In the genomic region with DNA sequence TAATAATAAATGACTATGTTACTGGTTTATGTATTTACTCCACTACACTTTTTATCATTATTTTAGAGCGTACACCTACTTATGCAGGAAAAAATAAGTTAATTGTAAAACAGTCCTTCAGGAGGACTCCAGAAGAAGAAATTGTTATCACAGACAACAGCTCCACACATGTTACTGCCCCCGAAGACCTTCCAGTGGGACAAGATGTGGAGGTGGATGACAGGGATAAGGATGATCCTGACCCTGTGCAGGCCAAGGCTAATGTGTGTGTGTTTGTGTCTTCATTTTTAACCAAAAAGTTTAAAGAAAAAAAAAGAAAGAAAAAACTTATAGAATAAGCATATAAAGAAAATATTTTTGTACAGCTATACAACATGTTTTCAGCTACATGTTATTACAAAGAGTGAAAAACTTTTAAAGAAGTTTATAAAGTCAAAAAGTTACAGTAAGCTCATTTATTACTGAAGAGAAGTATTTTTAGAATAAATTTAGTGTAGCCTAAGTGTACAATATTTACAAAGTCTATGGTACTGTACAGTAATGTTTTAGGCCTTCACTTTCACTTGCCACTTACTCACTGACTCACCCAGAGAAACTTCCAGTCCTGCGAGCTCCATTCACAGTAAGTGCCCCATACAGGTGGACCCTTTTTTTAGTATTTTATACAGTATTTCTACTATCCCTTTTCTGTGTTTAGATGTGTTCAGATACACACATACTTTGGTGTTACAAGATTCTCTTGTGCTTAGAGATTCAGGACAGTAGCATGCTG, we compare ENCODE assay signal across 20 cellular contexts. TPM values are rescaled to one million over a fixed set of nuclear protein-coding genes. Genes with fewer than 3 reads are reported as not detected.
A peak's percentile ranks its signal among the peaks of the same experiment; 100 is the strongest.
DNase-seq lines count a peak whose midpoint lies in the region; ATAC-seq, FAIRE-seq and TF ChIP-seq lines count a peak whose summit lies in the region.
"Had no signal": no experiment of that assay in that cellular context is flagged by ENCODE, and none has a peak within 500 bp of the region (broad histone marks: within the 10 kb centered on the region; RNA-seq: fewer than 3 reads in every experiment).

No MANE protein-coding gene starts in this region.

- FAIRE-seq in GM19239 (lab: Jason Lieb, UNC) = peak; percentile 39
- FAIRE-seq: endothelial cell of umbilical vein had no signal

- ATAC-seq in HG03565 (IDR thresholded peaks at IDR 0.05; ENCODE audit: unreplicated experiment) (peak; percentile 33), HG03025 (IDR thresholded peaks at IDR 0.05; ENCODE audit: low FRiP score, unreplicated experiment) (no peak)
- no peak for ATAC-seq in effector memory CD8-positive, alpha-beta T cell (replicated peaks)
- ATAC-seq: naive thymus-derived CD8-positive, alpha-beta T cell had no signal

- DNase-seq in EL (peak; percentile 54), GM19239 (ENCODE audit: insufficient read length, low spot score) (no peak), choroid plexus epithelial cell (ENCODE audit: low read depth) (peak; percentile 45), HT-29 (ENCODE audit: low spot score) (no peak)
- no peak for DNase-seq in effector memory CD8-positive, alpha-beta T cell
- DNase-seq in stimulated activated naive CD4-positive, alpha-beta T cell (lab: John Stamatoyannopoulos, UW) = no peak
- DNase-seq: activated CD4-positive, alpha-beta memory T cell treated with anti-CD3 and anti-CD28 coated beads for 36 hours; activated effector memory CD4-positive, alpha-beta T cell treated with anti-CD3 and anti-CD28 coated beads, Interleukin-2, amount 50 U/mL, for 16 hours; AML-193; Calu3; naive thymus-derived CD8-positive, alpha-beta T cell; NCI-H2029 treated with DMSO at 0.1 percent for 48 hours; NCI-H526; stimulated activated CD4-positive, alpha-beta T cell treated with anti-CD3 and anti-CD28 coated beads, Interleukin-4, amount 100 ng/mL, for 4 hours had no signal

- H3K9me3 Mint-ChIP-seq in effector memory CD8-positive, alpha-beta T cell = no peaks in the 10 kb centered on the region
- H3K9me3 Mint-ChIP-seq: activated CD4-positive, alpha-beta memory T cell treated with anti-CD3 and anti-CD28 coated beads for 36 hours; naive thymus-derived CD8-positive, alpha-beta T cell had no signal

- no peak overlapping the region for H3K4me3 Mint-ChIP-seq in effector memory CD8-positive, alpha-beta T cell
- H3K4me3 Mint-ChIP-seq: activated CD4-positive, alpha-beta memory T cell treated with anti-CD3 and anti-CD28 coated beads for 36 hours had no signal

- peaks cover 25 to 55% of the 10 kb centered on the region in 2 donors for H3K4me1 Mint-ChIP-seq in effector memory CD8-positive, alpha-beta T cell (ENCODE audit: low read depth in 2 of 2)

- peaks cover 7% of the 10 kb centered on the region for H3K36me3 Mint-ChIP-seq in effector memory CD8-positive, alpha-beta T cell (ENCODE audit: insufficient read depth)

- no peak overlapping the region for H3K4me3 ChIP-seq in choroid plexus epithelial cell (ENCODE audit: low read depth, low read length)
- H3K4me3 ChIP-seq: coronary artery, skin epidermis, tibial nerve had no signal

- H3K27me3 Mint-ChIP-seq in effector memory CD8-positive, alpha-beta T cell = no peaks in the 10 kb centered on the region
- H3K27me3 Mint-ChIP-seq: activated CD4-positive, alpha-beta memory T cell treated with anti-CD3 and anti-CD28 coated beads for 36 hours; naive thymus-derived CD8-positive, alpha-beta T cell had no signal

- H3K27ac Mint-ChIP-seq in effector memory CD8-positive, alpha-beta T cell = peak overlapping the region in 1 of 2 donors; percentile 87

- TF ChIP-seq CTCF in choroid plexus epithelial cell (conservative IDR thresholded peaks at IDR 0.05; ENCODE audit: low read depth, low read length) = no peak

RNA-seq across cellular contexts. Expression of gene TGFBRAP1, which starts 7.5 kb away (rescaled TPM):
- total RNA-seq in HT-29 (2014; rRNA removed; shearing (Covaris generic)) = 35.0 and 35.8 TPM in 2 replicates

RNA-seq across cellular contexts. Expression of gene C2orf49, which starts 15.3 kb away (rescaled TPM):
- 6.7 and 7.7 TPM in 2 replicates for total RNA-seq in HT-29 (2014; rRNA removed; shearing (Covaris generic))

Comparison
In these comparisons a context has a peak if more than half of its experiments do, and no peak if none do; other contexts are left out.
1. DNase-seq: peak in EL (single experiment) and choroid plexus epithelial cell (single experiment); none in GM19239 (single experiment), HT-29 (single experiment), effector memory CD8-positive, alpha-beta T cell (0 of 3) and stimulated activated naive CD4-positive, alpha-beta T cell (0 of 6).